8 cellular contexts compared by ENCODE assay signal in the genomic region with DNA sequence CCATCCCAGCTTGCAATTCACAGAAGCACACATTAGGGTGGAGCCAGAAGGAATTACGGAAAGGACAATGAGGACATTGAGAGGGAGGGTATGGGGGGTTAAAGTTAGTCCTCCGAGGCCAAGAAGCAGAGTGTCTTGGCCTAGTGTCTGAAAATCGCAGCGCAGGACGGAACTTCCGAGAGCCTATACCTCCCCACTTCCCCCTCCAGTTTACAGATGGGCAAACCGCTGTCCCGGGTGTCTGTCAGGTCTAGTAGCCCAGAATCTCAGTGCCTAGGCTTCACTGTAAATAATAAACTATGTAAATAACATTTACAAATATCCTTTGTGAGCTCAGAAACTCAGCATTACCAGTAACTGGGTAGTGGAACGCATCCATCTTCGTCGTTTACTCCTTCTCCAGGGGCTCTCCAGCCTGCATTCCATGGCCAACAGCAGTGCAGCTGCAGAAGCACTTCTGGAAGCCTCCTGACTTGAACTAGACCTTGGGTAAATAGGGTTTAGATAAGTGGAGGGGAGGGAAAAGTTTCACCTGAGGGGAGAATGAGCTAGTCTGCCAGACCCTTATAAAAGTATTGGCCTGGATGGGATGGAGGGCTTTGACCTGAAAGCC. TPM values are rescaled to one million over a fixed set of nuclear protein-coding genes. Genes with fewer than 3 reads are reported as not detected.
DNase-seq lines count a peak whose midpoint lies in the region; ATAC-seq and TF ChIP-seq lines count a peak whose summit lies in the region.

No MANE protein-coding gene starts in this region.

- H2AK9ac ChIP-seq in IMR-90 (replicated peaks; ENCODE audit: low read depth, low read length, poor library complexity) = peak overlapping the region; percentile 66

- H3K9me3 ChIP-seq in IMR-90 (ENCODE audit: control insufficient read depth, insufficient read depth, low read length) (no peaks in the 10 kb centered on the region), iPS-20b (ENCODE audit: insufficient read depth, low read depth, low read length) (no peaks in the 10 kb centered on the region), spleen (no peaks in the 10 kb centered on the region)

- no peak overlapping the region for H4K91ac ChIP-seq in IMR-90 (ENCODE audit: insufficient read depth, low read depth, low read length)

- no peak overlapping the region for H3K56ac ChIP-seq in IMR-90 (ENCODE audit: extremely low read depth, insufficient read depth, low read length)

- TF ChIP-seq POLR2A in GM15510 (IDR thresholded peaks at IDR 0.05; ENCODE audit: borderline replicate concordance, extremely low read depth, insufficient read length) (peak; percentile 32), IMR-90 (IDR thresholded peaks at IDR 0.05; ENCODE audit: low read depth, low read length) (no peak), spleen (IDR thresholded peaks at IDR 0.05) (no peak)

- H2BK15ac ChIP-seq in IMR-90 (ENCODE audit: low read depth, low read length) = 0 out of 3 replicates have a peak overlapping the region, but pooled peaks have one; percentile 40

- no peak overlapping the region for H2BK5ac ChIP-seq in IMR-90 (ENCODE audit: low read depth, low read length, poor library complexity, severe bottlenecking)

- H3K36me3 ChIP-seq in IMR-90 (ENCODE audit: control insufficient read depth, insufficient read depth, low read length) = no peaks in the 10 kb centered on the region
- H3K36me3 ChIP-seq in iPS-20b (ENCODE audit: insufficient read depth, low read depth, low read length) = no peaks in the 10 kb centered on the region
- H3K36me3 ChIP-seq in spleen = peaks cover 0 to 13% (median 0%) of the 10 kb centered on the region in 6 donors

- H3K4ac ChIP-seq in IMR-90 (ENCODE audit: low read depth, low read length) = peak overlapping the region; percentile 39; the same call in 1 of the 2 replicates

- no peaks in the 10 kb centered on the region for H3K79me1 ChIP-seq in IMR-90 (ENCODE audit: low read depth in 1 of 2, low read length in 2 of 2)

- H4K20me1 ChIP-seq in IMR-90 (ENCODE audit: insufficient read depth, low read length) = no peaks in the 10 kb centered on the region

- H3K27ac ChIP-seq in IMR-90 (ENCODE audit: insufficient read depth, low read length) (no peak overlapping the region), iPS-20b (ENCODE audit: low read length) (no peak overlapping the region), spleen (peak overlapping the region; percentile 89 to 94 (median 91))

- peak overlapping the region; percentile 45; the same call in 1 of the 2 replicates for H3K9ac ChIP-seq in IMR-90 (ENCODE audit: low read depth, low read length)
- peak overlapping the region; percentile 83; the same call in 1 of the 2 replicates for H3K9ac ChIP-seq in iPS-20b (ENCODE audit: low read depth, low read length)

- peak overlapping the region; percentile 1; the same call in 1 of the 2 replicates for H3K14ac ChIP-seq in IMR-90 (replicated peaks; ENCODE audit: low read depth, low read length)

- no peak for TF ChIP-seq RAD21 in IMR-90 (IDR thresholded peaks at IDR 0.05; ENCODE audit: low read length)

- peak overlapping the region; percentile 89 for H2AFZ ChIP-seq in IMR-90 (replicated peaks; ENCODE audit: low read length, poor library complexity)

- peak overlapping the region; percentile 39 for H3K4me3 ChIP-seq in IMR-90 (ENCODE audit: insufficient read depth, low read depth, low read length)
- peak overlapping the region; percentile 56 for H3K4me3 ChIP-seq in astrocyte of the spinal cord (ENCODE audit: low read depth, low read length)
- H3K4me3 ChIP-seq in iPS-20b (ENCODE audit: low read length) = peak overlapping the region; percentile 82
- H3K4me3 ChIP-seq in spleen = peak overlapping the region; percentile 43 to 74 (median 54)

- dilution Hi-C loops in IMR-90 (cut with HindIII; ENCODE audit: low sequenced_read_pairs, unreplicated experiment) = no loop called here

- ATAC-seq in GM21528 (IDR thresholded peaks at IDR 0.05; ENCODE audit: low FRiP score, unreplicated experiment) (peak; percentile 78), IMR-90 (ENCODE audit: low read depth) (peak; percentile 18)

- POLR2A ChIA-PET in IMR-90 (lab: Charles Lee; ENCODE audit: unreplicated experiment) = no interaction called here

- CTCF ChIA-PET in IMR-90 (lab: Yijun Ruan, JAX) = no interaction called here

- no peak overlapping the region for H4K5ac ChIP-seq in IMR-90 (ENCODE audit: low read depth, low read length)

- no peak overlapping the region for H2BK20ac ChIP-seq in IMR-90 (ENCODE audit: low read depth, low read length)

- in situ Hi-C loops in IMR-90 (cut with MboI; ENCODE audit: low sequenced_read_pairs) = loop anchor here (25.0 kb wide), 1 partner anchor 693 kb away; no protein-coding TSS in a partner anchor
- in situ Hi-C loops in astrocyte of the spinal cord (cut with HindIII; ENCODE audit: low sequenced_read_pairs) = no loop called here

- peaks cover 3% of the 10 kb centered on the region for H3K27me3 ChIP-seq in IMR-90 (ENCODE audit: control insufficient read depth, insufficient read depth, low read length)
- peaks cover 33% of the 10 kb centered on the region for H3K27me3 ChIP-seq in iPS-20b (ENCODE audit: insufficient read depth, low read length)
- no peaks in the 10 kb centered on the region for H3K27me3 ChIP-seq in spleen (replicated peaks in 1 of 7)

- no TSS peak for BruUV-seq in IMR-90 (replicated peaks; lab: Mats Ljungman, UMichigan)

- H3K4me1 ChIP-seq in IMR-90 (ENCODE audit: control insufficient read depth, insufficient read depth, low read length) = no peaks in the 10 kb centered on the region
- peaks cover 5% of the 10 kb centered on the region; the same call in 1 of the 2 replicates for H3K4me1 ChIP-seq in iPS-20b (ENCODE audit: insufficient read depth, low read length)
- H3K4me1 ChIP-seq in spleen = peaks cover 0 to 38% (median 22%) of the 10 kb centered on the region in 6 donors

- WGBS in IMR-90 (ENCODE audit: extremely low coverage in 2 of 2, insufficient read length in 1 of 2), 2 experiments = 50% methylated on average over 2 of the region's 11 CpGs; no CpG with 5 or more reads in 1 of the 2 experiments
- WGBS in spleen, 5 donors = 18 to 37% (median 26%) methylated on average over 11 of the region's 11 CpGs

- H3K18ac ChIP-seq in IMR-90 (ENCODE audit: low read depth, low read length) = no peak overlapping the region

- DNase-seq in IMR-90 (no peak), astrocyte of the spinal cord (ENCODE audit: low read depth, low spot score) (no peak), spleen (peak; percentile 87), NCI-H2081 treated with DMSO at 0.1 percent for 48 hours (lab: John Stamatoyannopoulos, UW) (no peak), NCI-H2081 (lab: John Stamatoyannopoulos, UW) (no peak)

- intact Hi-C loops in IMR-90 (cut with micrococcal nuclease) = no loop called here
- intact Hi-C loops in spleen (cut with DNase I; ENCODE audit: low total_unique reads) = loop anchor here (10.0 kb wide), 1 partner anchor 85 kb away; a partner anchor contains a TSS

- H4K8ac ChIP-seq in IMR-90 (ENCODE audit: low read depth in 2 of 2, low read length in 2 of 2) = peak overlapping the region; percentile 58 to 83

- H3K9me1 ChIP-seq in IMR-90 (ENCODE audit: insufficient read depth, low read length) = no peaks in the 10 kb centered on the region; the same call in 1 of the 2 replicates

- TF ChIP-seq CTCF in IMR-90 (conservative IDR thresholded peaks at IDR 0.05; ENCODE audit: low read depth, low read length) = no peak
- TF ChIP-seq CTCF in astrocyte of the spinal cord (IDR thresholded peaks at IDR 0.05; ENCODE audit: low read depth, low read length) = no peak
- peak in 1 of 11 experiments; percentile 5 for TF ChIP-seq CTCF in spleen (IDR thresholded peaks at IDR 0.05 in 8 of 11, conservative IDR thresholded peaks at IDR 0.05 in 3 of 11)

- H2AK5ac ChIP-seq in IMR-90 (ENCODE audit: low read depth, low read length) = no peak overlapping the region

- no peak overlapping the region for H2BK120ac ChIP-seq in IMR-90 (ENCODE audit: low read depth, low read length)

- peak overlapping the region; percentile 56 for H3K23ac ChIP-seq in IMR-90 (ENCODE audit: low read depth, low read length)

- H3K4me2 ChIP-seq in IMR-90 (ENCODE audit: low read depth, low read length) = peak overlapping the region; percentile 74

TF ChIP-seq in IMR-90, 13 proteins besides CTCF, POLR2A, EP300 and RAD21 (continues in another document):
- TF ChIP-seq MAFK (IDR thresholded peaks at IDR 0.05; ENCODE audit: low read depth, low read length) (no peak), FOS (IDR thresholded peaks at IDR 0.05; ENCODE audit: low read depth, low read length) (no peak), BHLHE40 (IDR thresholded peaks at IDR 0.05; ENCODE audit: low read depth, low read length) (no peak), SMC3 (IDR thresholded peaks at IDR 0.05; ENCODE audit: low read depth, low read length) (no peak), MXI1 (IDR thresholded peaks at IDR 0.05; ENCODE audit: borderline replicate concordance, low read depth, low read length) (no peak), RFX5 (IDR thresholded peaks at IDR 0.05; ENCODE audit: low read depth, low read length) (no peak)
- TF ChIP-seq, protein P1, sequence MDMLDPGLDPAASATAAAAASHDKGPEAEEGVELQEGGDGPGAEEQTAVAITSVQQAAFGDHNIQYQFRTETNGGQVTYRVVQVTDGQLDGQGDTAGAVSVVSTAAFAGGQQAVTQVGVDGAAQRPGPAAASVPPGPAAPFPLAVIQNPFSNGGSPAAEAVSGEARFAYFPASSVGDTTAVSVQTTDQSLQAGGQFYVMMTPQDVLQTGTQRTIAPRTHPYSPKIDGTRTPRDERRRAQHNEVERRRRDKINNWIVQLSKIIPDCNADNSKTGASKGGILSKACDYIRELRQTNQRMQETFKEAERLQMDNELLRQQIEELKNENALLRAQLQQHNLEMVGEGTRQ (IDR thresholded peaks at IDR 0.05; ENCODE audit: low read depth, low read length) = no peak

RNA-seq across cellular contexts. Expression of a gene that starts 1.0 kb away (rescaled TPM):
- total RNA-seq in IMR-90 (2012; rRNA removed) (under 0.01 TPM in 2 replicates), spleen (10 to 100 TPM; 16.1 to 29.2 (median 24.3) TPM)
- polyA plus RNA-seq in IMR-90 (2012; rRNA removed) (0.06 and 0.12 TPM in 2 replicates), spleen (10 to 100 TPM in 2 of 3 donors, 1 to 10 TPM in 1; 7.1 to 14.4 (median 10.3) TPM)
- polyA plus RNA-seq in IMR-90 (2012; cell fraction: cytosol; rRNA removed) = 0.07 and 0.12 TPM in 2 replicates
- polyA plus RNA-seq in IMR-90 (2012; cell fraction: nucleus; rRNA removed; ENCODE audit: low replicate concordance) = 0.02 TPM in 2 replicates

RNA-seq across cellular contexts. Expression of a gene that starts 17.4 kb away (rescaled TPM):
- total RNA-seq in IMR-90 (2012; rRNA removed) = not detected in 2 replicates
- not detected in 2 replicates for polyA plus RNA-seq in IMR-90 (2012; rRNA removed)
- polyA plus RNA-seq in IMR-90 (2012; cell fraction: cytosol; rRNA removed) = not detected in 2 replicates
- polyA plus RNA-seq in IMR-90 (2012; cell fraction: nucleus; rRNA removed; ENCODE audit: low replicate concordance) = not detected in 2 replicates
- total RNA-seq in spleen = 1 to 10 TPM in 3 of 7 donors, under 1 TPM in 3, not detected in 1; 0.27 to 6.8 (median 1.0) TPM
- polyA plus RNA-seq in spleen = under 1 TPM; 0.44 to 0.80 (median 0.61) TPM

RNA-seq across cellular contexts. Expression of a gene that starts 20.8 kb away (rescaled TPM):
- total RNA-seq in IMR-90 (2012; rRNA removed) (not detected in 2 replicates), spleen (10 to 100 TPM in 6 of 7 donors, 1 to 10 TPM in 1; 5.7 to 33.0 (median 19.7) TPM)
- polyA plus RNA-seq in IMR-90 (2012; rRNA removed) (not detected in 2 replicates), spleen (1 to 10 TPM; 1.5 to 2.5 (median 2.0) TPM)
- polyA plus RNA-seq in IMR-90 (2012; cell fraction: cytosol; rRNA removed) = not detected in 2 replicates
- not detected in 2 replicates for polyA plus RNA-seq in IMR-90 (2012; cell fraction: nucleus; rRNA removed; ENCODE audit: low replicate concordance)

Comparison
In these comparisons a context has a peak if more than half of its experiments do, and no peak if none do; other contexts are left out.
1. H3K27ac ChIP-seq: peak in spleen (8 of 8); none in IMR-90 (single experiment) and iPS-20b (single experiment).
2. RNA of a gene that starts 1.0 kb away (total RNA-seq): 16.1 to 29.2 TPM in spleen; under 0.01 TPM in IMR-90; every median in the first group is over 10 times any median in the second.
3. Peak in every context shown above with its lines, with median percentiles within 50 percentile points of each other: H3K4me3 ChIP-seq.